Comparison of ENCODE assay signal across 11 cellular contexts in the genomic region with DNA sequence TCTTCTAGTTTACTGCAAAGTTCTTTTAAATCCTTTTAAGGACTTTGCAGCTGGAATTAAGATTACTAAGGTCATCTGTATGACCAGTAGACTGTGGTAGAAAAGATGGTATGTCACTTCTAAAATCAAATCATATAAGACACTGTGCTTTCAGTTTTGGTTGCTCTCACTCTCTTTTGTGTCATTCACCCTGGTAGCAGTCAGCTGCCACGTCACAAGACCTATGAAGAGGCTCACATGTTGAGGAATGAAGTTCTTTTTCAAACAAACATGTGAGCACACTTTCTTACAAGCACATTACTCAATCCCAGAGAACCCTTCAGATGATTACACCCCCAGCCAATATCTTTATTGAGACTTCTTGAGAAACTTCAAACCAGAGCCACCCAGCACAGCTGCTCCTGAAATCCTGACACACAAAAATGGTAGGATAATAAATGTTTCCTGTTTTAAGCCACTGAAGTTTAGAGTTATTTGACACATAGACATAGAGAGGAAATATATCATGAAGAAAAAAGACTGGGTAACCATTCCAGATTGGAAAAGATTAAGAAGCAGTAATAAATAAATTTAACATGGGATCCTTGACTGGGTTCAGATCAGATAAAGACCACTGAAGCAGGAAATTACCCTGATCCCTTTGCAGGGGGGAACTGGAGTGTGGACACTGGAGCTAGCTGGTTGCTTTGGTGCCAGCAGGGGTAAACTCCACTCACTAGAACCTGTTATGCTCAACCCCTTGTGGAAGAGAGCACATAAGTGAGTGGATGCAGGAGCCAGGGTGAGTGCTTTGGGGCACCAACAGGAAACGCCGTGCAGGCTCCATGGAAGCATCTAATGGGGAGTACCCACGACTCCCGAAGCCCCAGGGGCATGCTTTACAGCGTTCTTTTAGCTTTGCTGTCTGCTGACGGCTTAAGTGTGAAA.
DNase-seq lines count a peak whose midpoint lies in the region; ATAC-seq and TF ChIP-seq lines count a peak whose summit lies in the region.
"Had no signal": no experiment of that assay in that cellular context is flagged by ENCODE, and none has a peak within 500 bp of the region (broad histone marks: within the 10 kb centered on the region; RNA-seq: fewer than 3 reads in every experiment).

No MANE protein-coding gene starts in this region.

- H2AFZ ChIP-seq in MM.1S (ENCODE audit: low read length): 0 out of 2 replicates have a peak overlapping the region, but pooled peaks have one; percentile 20

- 0 out of 2 replicates have a peak overlapping the region, but pooled peaks have one; percentile 1 for H3K4me2 ChIP-seq in MM.1S (ENCODE audit: low read depth, low read length)

- peak; percentile 55 to 64 for ATAC-seq in activated naive CD4-positive, alpha-beta T cell treated with anti-CD3 and anti-CD28 coated beads, Interleukin-2, amount 50 U/mL, for 72 hours
- ATAC-seq in HG02678 (IDR thresholded peaks at IDR 0.05; ENCODE audit: unreplicated experiment): peak; percentile 75
- ATAC-seq in CD8-positive, alpha-beta T cell: no peak

- H3K79me2 ChIP-seq in MM.1S (ENCODE audit: low read length): no peaks in the 10 kb centered on the region

- no peaks in the 10 kb centered on the region for H3K9me3 ChIP-seq in MM.1S (replicated peaks; ENCODE audit: insufficient read depth, low read length)
- H3K9me3 ChIP-seq in CD8-positive, alpha-beta T cell (ENCODE audit: low read length): no peaks in the 10 kb centered on the region
- H3K9me3 ChIP-seq: right lobe of liver had no signal

- DNase-seq in activated naive CD4-positive, alpha-beta T cell treated with anti-CD3 and anti-CD28 coated beads, Interleukin-2, amount 50 U/mL, for 72 hours (ENCODE audit: low spot score in 2 of 2): no peak
- no peak for DNase-seq in activated naive CD4-positive, alpha-beta T cell treated with anti-CD3 and anti-CD28 coated beads, Interleukin-2, amount 10 ng/mL, durations not matched to agents 7 days and 5 days
- DNase-seq in MM.1S (peak; percentile 67), NCI-H2196 (lab: John Stamatoyannopoulos, UW; ENCODE audit: unreplicated experiment) (no peak), anterior cingulate cortex (lab: John Stamatoyannopoulos, UW) (no peak), SHP77 (lab: John Stamatoyannopoulos, UW) (no peak)
- DNase-seq in CD8-positive, alpha-beta T cell: no peak
- DNase-seq: NCI-H524; right lobe of liver; stimulated activated CD8-positive, alpha-beta memory T cell treated with anti-CD3 and anti-CD28 coated beads, Interleukin-4, amount 100 ng/mL, for 48 hours had no signal

- H3F3A ChIP-seq in MM.1S (ENCODE audit: insufficient read depth, low read length): no peaks in the 10 kb centered on the region

- H3K9me2 ChIP-seq in MM.1S (replicated peaks; ENCODE audit: insufficient read depth, low read length): no peaks in the 10 kb centered on the region

- no peaks in the 10 kb centered on the region for H3K27me3 ChIP-seq in MM.1S (replicated peaks; ENCODE audit: insufficient read depth, low read length)
- no peaks in the 10 kb centered on the region for H3K27me3 ChIP-seq in CD8-positive, alpha-beta T cell (ENCODE audit: insufficient read depth, low read length)
- H3K27me3 ChIP-seq: right lobe of liver had no signal

- H3K4me1 ChIP-seq in MM.1S (ENCODE audit: low read length): no peaks in the 10 kb centered on the region; the same call in 1 of the 2 replicates
- H3K4me1 ChIP-seq in CD8-positive, alpha-beta T cell (ENCODE audit: insufficient read depth, low read length): no peaks in the 10 kb centered on the region
- H3K4me1 ChIP-seq: right lobe of liver had no signal

- no peak overlapping the region for H3K4me3 ChIP-seq in MM.1S (ENCODE audit: low read length)
- no peak overlapping the region for H3K4me3 ChIP-seq in CD8-positive, alpha-beta T cell (ENCODE audit: low read depth, low read length)
- H3K4me3 ChIP-seq: right lobe of liver had no signal

- no peak overlapping the region for H3K9ac ChIP-seq in MM.1S (ENCODE audit: low read length)

- no peak overlapping the region for H3K27ac ChIP-seq in MM.1S (ENCODE audit: low read length)
- no peak overlapping the region for H3K27ac ChIP-seq in CD8-positive, alpha-beta T cell (ENCODE audit: low read depth, low read length)
- H3K27ac ChIP-seq: right lobe of liver had no signal

- POLR2A ChIA-PET in CD8-positive, alpha-beta T cell (lab: Charles Lee): interaction anchor here (0.9 kb wide), 1 partner anchor 9 kb away, joined by 3 read pairs; no protein-coding TSS in a partner anchor

- H3K9me3 Mint-ChIP-seq in activated naive CD4-positive, alpha-beta T cell treated with anti-CD3 and anti-CD28 coated beads, Interleukin-2, amount 50 U/mL, for 72 hours: no peaks in the 10 kb centered on the region
- no peaks in the 10 kb centered on the region for H3K9me3 Mint-ChIP-seq in activated naive CD4-positive, alpha-beta T cell treated with anti-CD3 and anti-CD28 coated beads, Interleukin-2, amount 10 ng/mL, durations not matched to agents 7 days and 5 days
- H3K9me3 Mint-ChIP-seq in CD8-positive, alpha-beta T cell: no peaks in the 10 kb centered on the region

- intact Hi-C loops in CD8-positive, alpha-beta T cell (cut with DNase I, micrococcal nuclease): no loop called here

- H3K36me3 ChIP-seq in MM.1S (replicated peaks; ENCODE audit: insufficient read depth, low read length): no peaks in the 10 kb centered on the region
- H3K36me3 ChIP-seq in CD8-positive, alpha-beta T cell (ENCODE audit: insufficient read depth, low read length): no peaks in the 10 kb centered on the region
- H3K36me3 ChIP-seq: right lobe of liver had no signal

- no peak for TF ChIP-seq CTCF in MM.1S (IDR thresholded peaks at IDR 0.05; ENCODE audit: low read length)
- TF ChIP-seq CTCF in CD8-positive, alpha-beta T cell (IDR thresholded peaks at IDR 0.05): no peak

- H3K4me3 Mint-ChIP-seq in activated naive CD4-positive, alpha-beta T cell treated with anti-CD3 and anti-CD28 coated beads, Interleukin-2, amount 10 ng/mL, durations not matched to agents 7 days and 5 days: no peak overlapping the region
- H3K4me3 Mint-ChIP-seq in CD8-positive, alpha-beta T cell: no peak overlapping the region

- CTCF ChIA-PET in activated naive CD4-positive, alpha-beta T cell treated with anti-CD3 and anti-CD28 coated beads, Interleukin-2, amount 10 ng/mL, durations not matched to agents 7 days and 5 days (lab: Charles Lee): no interaction called here
- CTCF ChIA-PET in CD8-positive, alpha-beta T cell (lab: Charles Lee): interaction anchor here (1.2 kb wide), 1 partner anchor 9 kb away, joined by 3 read pairs; no protein-coding TSS in a partner anchor

- no peak overlapping the region for H3K27ac Mint-ChIP-seq in activated naive CD4-positive, alpha-beta T cell treated with anti-CD3 and anti-CD28 coated beads, Interleukin-2, amount 50 U/mL, for 72 hours
- no peak overlapping the region for H3K27ac Mint-ChIP-seq in activated naive CD4-positive, alpha-beta T cell treated with anti-CD3 and anti-CD28 coated beads, Interleukin-2, amount 10 ng/mL, durations not matched to agents 7 days and 5 days
- no peak overlapping the region for H3K27ac Mint-ChIP-seq in CD8-positive, alpha-beta T cell

- no peaks in the 10 kb centered on the region for H4K20me1 ChIP-seq in MM.1S (ENCODE audit: insufficient read depth, low read length)

- peaks cover 7% of the 10 kb centered on the region for H3K4me1 Mint-ChIP-seq in activated naive CD4-positive, alpha-beta T cell treated with anti-CD3 and anti-CD28 coated beads, Interleukin-2, amount 10 ng/mL, durations not matched to agents 7 days and 5 days
- H3K4me1 Mint-ChIP-seq in CD8-positive, alpha-beta T cell (ENCODE audit: low read depth): peaks cover 6% of the 10 kb centered on the region

- H3K36me3 Mint-ChIP-seq in activated naive CD4-positive, alpha-beta T cell treated with anti-CD3 and anti-CD28 coated beads, Interleukin-2, amount 50 U/mL, for 72 hours: no peaks in the 10 kb centered on the region
- no peaks in the 10 kb centered on the region for H3K36me3 Mint-ChIP-seq in activated naive CD4-positive, alpha-beta T cell treated with anti-CD3 and anti-CD28 coated beads, Interleukin-2, amount 10 ng/mL, durations not matched to agents 7 days and 5 days
- H3K36me3 Mint-ChIP-seq in CD8-positive, alpha-beta T cell: no peaks in the 10 kb centered on the region

- peaks cover 4% of the 10 kb centered on the region for H3K27me3 Mint-ChIP-seq in activated naive CD4-positive, alpha-beta T cell treated with anti-CD3 and anti-CD28 coated beads, Interleukin-2, amount 10 ng/mL, durations not matched to agents 7 days and 5 days
- H3K27me3 Mint-ChIP-seq in CD8-positive, alpha-beta T cell (ENCODE audit: low read depth): no peaks in the 10 kb centered on the region
